25 cellular contexts compared by ENCODE assay signal in the genomic region with DNA sequence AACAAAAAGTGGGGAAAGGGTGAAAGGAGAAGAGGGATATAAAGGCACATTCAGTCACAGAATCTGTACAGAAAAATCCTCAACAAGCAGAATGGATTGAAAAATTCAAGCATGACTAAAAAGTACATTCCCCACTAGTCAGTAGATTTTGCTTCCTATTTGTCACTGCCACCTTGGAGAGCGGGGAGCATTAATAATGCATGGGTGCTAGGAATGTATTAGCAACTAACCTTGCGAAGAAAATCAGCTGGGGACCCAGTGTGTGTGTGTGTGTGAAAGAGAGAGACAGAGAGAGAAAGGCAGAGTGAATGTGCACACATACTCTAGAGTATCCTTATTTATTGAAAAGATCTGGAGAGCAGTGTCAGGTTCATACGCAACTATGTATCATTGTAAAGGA.
"Had no signal": no experiment of that assay in that cellular context is flagged by ENCODE, and none has a peak within 500 bp of the region (broad histone marks: within the 10 kb centered on the region; RNA-seq: fewer than 3 reads in every experiment).

No MANE protein-coding gene starts in this region.

- H3K9me3 ChIP-seq: ovary, thyroid gland had no signal

- ATAC-seq: left colon; left ventricle myocardium superior; lower lobe of right lung; naive thymus-derived CD8-positive, alpha-beta T cell; psoas muscle; sciatic nerve; stimulated activated effector memory CD8-positive, alpha-beta T cell treated with anti-CD3 and anti-CD28 coated beads, Interleukin-12 subunit alpha, Interleukin-12 subunit beta, amount 100 ng/mL, for 72 hours had no signal

- H3K4me1 ChIP-seq: lower lobe of right lung, psoas muscle, stomach, thyroid gland had no signal

- H3K36me3 ChIP-seq: lower lobe of right lung, ovary, stomach, thyroid gland had no signal

- FAIRE-seq: colon, frontal cortex, islet of Langerhans had no signal

- DNase-seq: dorsolateral prefrontal cortex; effector CD4-positive, alpha-beta T cell; head of caudate nucleus; left colon; left ventricle myocardium superior; lower lobe of right lung; naive thymus-derived CD8-positive, alpha-beta T cell; nephron progenitor cell; occipital lobe; ovary; posterior cingulate gyrus; psoas muscle; stimulated activated CD4-positive, alpha-beta T cell treated with anti-CD3 and anti-CD28 coated beads, Interleukin-12 subunit alpha, Interleukin-12 subunit beta, amount 100 ng/mL, for 4 hours; stimulated activated CD4-positive, alpha-beta T cell treated with anti-CD3 and anti-CD28 coated beads, Interleukin-2, amount 100 ng/mL, for 24 hours; stimulated activated CD4-positive, alpha-beta T cell treated with anti-CD3 and anti-CD28 coated beads, Interleukin-4, amount 100 ng/mL, for 24 hours; stimulated activated naive CD4-positive, alpha-beta T cell treated with Interleukin-2 at 50 U/mL for 16 hours; stomach; thyroid gland; trophoblast cell had no signal

- H3K27me3 ChIP-seq: dorsolateral prefrontal cortex, ovary, stomach, thyroid gland had no signal

- H3K27ac Mint-ChIP-seq: naive thymus-derived CD8-positive, alpha-beta T cell; nephron progenitor cell; stimulated activated effector memory CD8-positive, alpha-beta T cell treated with anti-CD3 and anti-CD28 coated beads, Interleukin-12 subunit alpha, Interleukin-12 subunit beta, amount 100 ng/mL, for 72 hours had no signal

- H3K4me3 Mint-ChIP-seq: naive thymus-derived CD8-positive, alpha-beta T cell; nephron progenitor cell; stimulated activated effector memory CD8-positive, alpha-beta T cell treated with anti-CD3 and anti-CD28 coated beads, Interleukin-12 subunit alpha, Interleukin-12 subunit beta, amount 100 ng/mL, for 72 hours had no signal

- H3K27ac ChIP-seq: dorsolateral prefrontal cortex, lower lobe of right lung, ovary, psoas muscle, stomach, thyroid gland had no signal

- H3K36me3 Mint-ChIP-seq: naive thymus-derived CD8-positive, alpha-beta T cell; stimulated activated effector memory CD8-positive, alpha-beta T cell treated with anti-CD3 and anti-CD28 coated beads, Interleukin-12 subunit alpha, Interleukin-12 subunit beta, amount 100 ng/mL, for 72 hours had no signal

- H3K4me3 ChIP-seq: dorsolateral prefrontal cortex, lower lobe of right lung, ovary, psoas muscle, smooth muscle cell, stomach, thyroid gland had no signal

- H3K4me1 Mint-ChIP-seq: naive thymus-derived CD8-positive, alpha-beta T cell; nephron progenitor cell; stimulated activated effector memory CD8-positive, alpha-beta T cell treated with anti-CD3 and anti-CD28 coated beads, Interleukin-12 subunit alpha, Interleukin-12 subunit beta, amount 100 ng/mL, for 72 hours had no signal

- H3K4me2 ChIP-seq: smooth muscle cell had no signal
